1 cellular context compared by ENCODE assay signal in genomic region chr19:40751065-40751923, GRCh38.
TF ChIP-seq lines count a peak whose summit lies in the region.

SNRPA (plus strand) TSS chr19:40751203; CDS start chr19:40751409, 206 bp downstream.

TF ChIP-seq in HEK293, 187 proteins besides CTCF, POLR2A, EP300 and RAD21 (continued from another document and continues in another):
- TF ChIP-seq ZNF513 (tag by site-specific recombination; IDR thresholded peaks at IDR 0.05) (no peak), ZNF596 (tag by site-specific recombination; IDR thresholded peaks at IDR 0.05) (no peak), ZNF677 (tag by site-specific recombination; IDR thresholded peaks at IDR 0.05) (no peak), ZNF274 (IDR thresholded peaks at IDR 0.05; ENCODE audit: low read length) (no peak), ZNF274 (tag by site-specific recombination; IDR thresholded peaks at IDR 0.05; ENCODE audit: borderline replicate concordance) (no peak), MZF1 (tag by site-specific recombination; IDR thresholded peaks at IDR 0.05; ENCODE audit: borderline replicate concordance) (no peak; the same call in 1 of the 2 replicates), ZNF140 (tag by site-specific recombination; IDR thresholded peaks at IDR 0.05) (no peak), ZNF639 (tag by site-specific recombination; IDR thresholded peaks at IDR 0.05) (peak; percentile 16), ZNF138 (tag by site-specific recombination; IDR thresholded peaks at IDR 0.05; ENCODE audit: borderline replicate concordance) (no peak), ZNF114 (tag by site-specific recombination; IDR thresholded peaks at IDR 0.05) (no peak), FEZF1 (tag by site-specific recombination; IDR thresholded peaks at IDR 0.05) (no peak), ZNF133 (tag by site-specific recombination; IDR thresholded peaks at IDR 0.05) (no peak), REST (tag by site-specific recombination; IDR thresholded peaks at IDR 0.05) (peak; percentile 52; the same call in 1 of the 2 replicates), HOXD13 (CRISPR knock-in tag; IDR thresholded peaks at IDR 0.05; ENCODE audit: borderline replicate concordance) (no peak), ZNF521 (tag by site-specific recombination; IDR thresholded peaks at IDR 0.05) (no peak), ZSCAN4 (tag by site-specific recombination; IDR thresholded peaks at IDR 0.05) (no peak), ZNF23 (tag by site-specific recombination; IDR thresholded peaks at IDR 0.05; ENCODE audit: borderline replicate concordance) (no peak), ZSCAN18 (tag by site-specific recombination; IDR thresholded peaks at IDR 0.05) (no peak), YY1 (tag by site-specific recombination; IDR thresholded peaks at IDR 0.05) (no peak; the same call in 1 of the 2 replicates), ZNF292 (tag by site-specific recombination; IDR thresholded peaks at IDR 0.05; ENCODE audit: borderline replicate concordance, low read depth) (0 out of 2 replicates have a peak, but pooled peaks have one; percentile 3), ZSCAN30 (tag by site-specific recombination; IDR thresholded peaks at IDR 0.05) (peak; percentile 85), ZEB2 (tag by site-specific recombination; IDR thresholded peaks at IDR 0.05) (no peak), ZNF488 (tag by site-specific recombination; IDR thresholded peaks at IDR 0.05) (no peak), ZNF529 (tag by site-specific recombination; IDR thresholded peaks at IDR 0.05; ENCODE audit: insufficient replicate concordance) (no peak), WT1 (tag by site-specific recombination; IDR thresholded peaks at IDR 0.05) (peak; percentile 54), ZNF302 (tag by site-specific recombination; IDR thresholded peaks at IDR 0.05; ENCODE audit: low read depth) (no peak), ZNF350 (tag by site-specific recombination; IDR thresholded peaks at IDR 0.05) (no peak), HOXA7 (CRISPR knock-in tag; IDR thresholded peaks at IDR 0.05; ENCODE audit: borderline replicate concordance) (no peak), KLF10 (tag by site-specific recombination; IDR thresholded peaks at IDR 0.05) (peak; percentile 82), MYNN (tag by site-specific recombination; IDR thresholded peaks at IDR 0.05; ENCODE audit: borderline replicate concordance) (no peak), ZNF707 (tag by site-specific recombination; IDR thresholded peaks at IDR 0.05) (no peak), BCL11B (tag by site-specific recombination; IDR thresholded peaks at IDR 0.05; ENCODE audit: low read depth) (no peak; the same call in none of the 2 replicates), ZNF449 (tag by site-specific recombination; IDR thresholded peaks at IDR 0.05) (no peak), ZNF132 (tag by site-specific recombination; IDR thresholded peaks at IDR 0.05; ENCODE audit: borderline replicate concordance) (no peak), ZSCAN5A (tag by site-specific recombination; IDR thresholded peaks at IDR 0.05) (no peak; the same call in 1 of the 2 replicates), ZNF394 (tag by site-specific recombination; IDR thresholded peaks at IDR 0.05; ENCODE audit: borderline replicate concordance) (peak; percentile 96), ZNF792 (tag by site-specific recombination; IDR thresholded peaks at IDR 0.05) (no peak), ZXDB (tag by site-specific recombination; IDR thresholded peaks at IDR 0.05) (peak; percentile 77), BCL6B (tag by site-specific recombination; IDR thresholded peaks at IDR 0.05) (no peak), ZBTB26 (tag by site-specific recombination; optimal IDR thresholded peaks at IDR 0.05) (peak; percentile 63), ZNF16 (tag by site-specific recombination; IDR thresholded peaks at IDR 0.05; ENCODE audit: low read depth) (no peak), ZNF571 (tag by site-specific recombination; IDR thresholded peaks at IDR 0.05) (no peak), ZNF623 (tag by site-specific recombination; IDR thresholded peaks at IDR 0.05) (peak; percentile 28; the same call in 1 of the 2 replicates), ZFP3 (tag by site-specific recombination; IDR thresholded peaks at IDR 0.05; ENCODE audit: low read depth) (no peak), ZNF660 (tag by site-specific recombination; IDR thresholded peaks at IDR 0.05) (peak; percentile 95), ZBTB10 (tag by site-specific recombination; IDR thresholded peaks at IDR 0.05) (no peak)
